Comparison of ENCODE assay signal across 11 cellular contexts in the genomic region with DNA sequence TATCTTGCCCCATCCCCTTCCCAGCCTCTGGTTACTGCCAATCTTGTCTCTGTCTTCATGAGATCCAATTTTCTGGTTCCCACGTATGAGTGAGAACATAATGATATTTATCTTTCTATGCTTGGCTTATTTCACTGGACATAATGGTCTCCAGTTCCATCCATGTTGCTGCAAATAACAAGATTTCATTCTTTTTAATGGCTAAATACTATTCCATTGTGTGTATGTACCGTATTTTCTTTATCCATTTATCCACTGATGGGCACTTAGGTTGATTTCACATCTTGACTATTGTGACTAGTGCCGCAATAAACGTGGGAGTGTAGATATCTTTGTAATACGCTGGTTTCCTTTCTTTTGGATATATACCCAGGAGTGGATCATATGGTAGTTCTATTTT. TPM values are rescaled to one million over a fixed set of nuclear protein-coding genes. Genes with fewer than 3 reads are reported as not detected.
"Had no signal": no experiment of that assay in that cellular context is flagged by ENCODE, and none has a peak within 500 bp of the region (broad histone marks: within the 10 kb centered on the region; RNA-seq: fewer than 3 reads in every experiment).

No MANE protein-coding gene starts in this region.

- H2AFZ ChIP-seq: GM23248, GM23338 had no signal

- H3K9ac ChIP-seq: GM23248 had no signal

- H3K4me2 ChIP-seq: GM23338 had no signal

- H3K27ac ChIP-seq: GM23248 had no signal

- H3K9me3 ChIP-seq: HAP-1 had no signal

- H3K4me1 ChIP-seq: HAP-1 had no signal

- DNase-seq: GM23248, GOT3, H7, H9, HCEC 1CT, HFFc6 had no signal

- ATAC-seq: GM23338, HCT116 had no signal

- H3K36me3 ChIP-seq: HAP-1 had no signal

- H3K4me3 ChIP-seq: GM23248, GM23338, HAP-1 had no signal

- FAIRE-seq: H1, H54 had no signal

RNA-seq across cellular contexts. Expression of a gene that starts 43.0 kb away (rescaled TPM):
- total RNA-seq: HFFc6 had no signal
